19 cellular contexts compared by ENCODE assay signal in the genomic region with DNA sequence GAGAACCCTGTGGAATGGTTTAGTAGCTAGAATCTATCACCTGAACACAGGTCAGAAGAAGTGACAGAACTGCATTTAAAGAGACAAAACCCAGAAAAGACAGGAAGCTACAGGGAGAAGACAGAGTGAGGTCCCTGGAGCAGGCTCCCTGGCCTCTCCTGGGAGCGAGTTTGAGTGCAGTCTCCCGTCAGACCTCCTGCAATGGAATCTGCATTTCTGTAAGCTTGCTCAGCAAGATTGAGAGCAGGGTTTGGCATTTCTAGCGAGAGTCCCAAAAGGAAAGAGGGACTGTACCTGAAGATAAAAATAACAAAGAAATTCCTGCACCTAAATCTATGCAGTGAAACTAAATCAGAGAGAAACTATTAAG.
DNase-seq lines count a peak whose midpoint lies in the region; ATAC-seq lines count a peak whose summit lies in the region.
"Had no signal": no experiment of that assay in that cellular context is flagged by ENCODE, and none has a peak within 500 bp of the region (broad histone marks: within the 10 kb centered on the region; RNA-seq: fewer than 3 reads in every experiment).

No MANE protein-coding gene starts in this region.

- POLR2A ChIA-PET in CD8-positive, alpha-beta memory T cell (lab: Charles Lee), result no interaction called here
- POLR2A ChIA-PET in activated CD4-positive, alpha-beta memory T cell treated with anti-CD3 and anti-CD28 coated beads for 36 hours (lab: Charles Lee), result no interaction called here

- peaks cover 3 to 21% (median 7%) of the 10 kb centered on the region in 3 donors for H3K36me3 Mint-ChIP-seq in CD8-positive, alpha-beta memory T cell
- no peaks in the 10 kb centered on the region for H3K36me3 Mint-ChIP-seq in T-helper 17 cell (ENCODE audit: low read depth)
- H3K36me3 Mint-ChIP-seq in activated CD4-positive, alpha-beta memory T cell treated with anti-CD3 and anti-CD28 coated beads for 36 hours, result no peaks in the 10 kb centered on the region
- H3K36me3 Mint-ChIP-seq: CD14-positive monocyte had no signal

- no peaks in the 10 kb centered on the region for H3K36me3 ChIP-seq in CD8-positive, alpha-beta memory T cell (ENCODE audit: insufficient read depth, low read length)
- H3K36me3 ChIP-seq: HAP-1 had no signal

- H3K4me3 Mint-ChIP-seq in CD8-positive, alpha-beta memory T cell, result peak overlapping the region in 3 of 7 donors; percentile 13 to 62 (median 41)
- H3K4me3 Mint-ChIP-seq in T-helper 17 cell, result no peak overlapping the region
- H3K4me3 Mint-ChIP-seq in activated CD4-positive, alpha-beta memory T cell treated with anti-CD3 and anti-CD28 coated beads for 36 hours, result no peak overlapping the region
- H3K4me3 Mint-ChIP-seq: CD14-positive monocyte had no signal

- H3K27me3 Mint-ChIP-seq in CD8-positive, alpha-beta memory T cell, result peaks cover 0 to 2% of the 10 kb centered on the region in 2 donors
- no peaks in the 10 kb centered on the region for H3K27me3 Mint-ChIP-seq in T-helper 17 cell
- no peaks in the 10 kb centered on the region for H3K27me3 Mint-ChIP-seq in activated CD4-positive, alpha-beta memory T cell treated with anti-CD3 and anti-CD28 coated beads for 36 hours

- H3K27ac Mint-ChIP-seq in CD8-positive, alpha-beta memory T cell, result peak overlapping the region in 7 of 8 donors; percentile 54 to 90 (median 65)
- H3K27ac Mint-ChIP-seq in T-helper 17 cell, result peak overlapping the region; percentile 81
- no peak overlapping the region for H3K27ac Mint-ChIP-seq in activated CD4-positive, alpha-beta memory T cell treated with anti-CD3 and anti-CD28 coated beads for 36 hours
- H3K27ac Mint-ChIP-seq: CD14-positive monocyte had no signal

- H3K9me3 ChIP-seq in CD8-positive, alpha-beta memory T cell (ENCODE audit: low read length), result no peaks in the 10 kb centered on the region
- no peaks in the 10 kb centered on the region for H3K9me3 ChIP-seq in T-helper 17 cell (ENCODE audit: control insufficient read depth, low read length, poor library complexity, severe bottlenecking)
- H3K9me3 ChIP-seq: HAP-1 had no signal

- ATAC-seq in T-helper 17 cell, result no peak
- no peak for ATAC-seq in GM21515 (IDR thresholded peaks at IDR 0.05; ENCODE audit: unreplicated experiment)
- ATAC-seq: HepG2, Panc1, Right ventricle myocardium inferior had no signal

- peaks cover 15 to 26% (median 21%) of the 10 kb centered on the region in 3 donors for H3K4me1 Mint-ChIP-seq in CD8-positive, alpha-beta memory T cell
- peaks cover 29% of the 10 kb centered on the region for H3K4me1 Mint-ChIP-seq in T-helper 17 cell
- peaks cover 25% of the 10 kb centered on the region for H3K4me1 Mint-ChIP-seq in activated CD4-positive, alpha-beta memory T cell treated with anti-CD3 and anti-CD28 coated beads for 36 hours (ENCODE audit: low read depth)
- H3K4me1 Mint-ChIP-seq: CD14-positive monocyte had no signal

- DNase-seq in activated CD8-positive, alpha-beta memory T cell treated with anti-CD3 and anti-CD28 coated beads for 24 hours, result peak; percentile 11
- no peak for DNase-seq in activated CD8-positive, alpha-beta memory T cell treated with anti-CD3 and anti-CD28 coated beads, Interleukin-2, amount 50 U/mL, for 48 hours
- DNase-seq in CD8-positive, alpha-beta memory T cell, result no peak
- DNase-seq in T-helper 17 cell (no peak), islet precursor cell (peak; percentile 51), HuH-7 (ENCODE audit: low spot score) (no peak)
- no peak for DNase-seq in activated CD4-positive, alpha-beta memory T cell treated with anti-CD3 and anti-CD28 coated beads for 36 hours
- DNase-seq: DMS79 treated with DMSO at 0.1 percent for 48 hours, GDM1, MM.1S, NCI-H1105, NCI-H187, NCI-H446 had no signal

- H3K27ac ChIP-seq in CD8-positive, alpha-beta memory T cell (ENCODE audit: low read depth, low read length), result no peak overlapping the region

- H3K27me3 ChIP-seq in CD8-positive, alpha-beta memory T cell (ENCODE audit: insufficient read depth, low read length, poor library complexity, severe bottlenecking), result no peaks in the 10 kb centered on the region

- H3K4me1 ChIP-seq in CD8-positive, alpha-beta memory T cell (ENCODE audit: insufficient read depth, low read length), result peaks cover 17% of the 10 kb centered on the region
- H3K4me1 ChIP-seq: HAP-1 had no signal

- CTCF ChIA-PET in CD8-positive, alpha-beta memory T cell (lab: Charles Lee), result no interaction called here
- CTCF ChIA-PET in activated CD4-positive, alpha-beta memory T cell treated with anti-CD3 and anti-CD28 coated beads for 36 hours (lab: Charles Lee), result interaction anchor here (0.9 to 5.2 kb wide), 3 partner anchors 11 to 139 kb away, joined by 3 to 22 read pairs (median 3); no protein-coding TSS in a partner anchor

- no peak overlapping the region for H3K4me3 ChIP-seq in CD8-positive, alpha-beta memory T cell (ENCODE audit: low read length)
- H3K4me3 ChIP-seq: HAP-1 had no signal

- H3K9me3 Mint-ChIP-seq in CD8-positive, alpha-beta memory T cell, result peaks cover 0 to 7% (median 3%) of the 10 kb centered on the region in 5 donors
- no peaks in the 10 kb centered on the region for H3K9me3 Mint-ChIP-seq in activated CD4-positive, alpha-beta memory T cell treated with anti-CD3 and anti-CD28 coated beads for 36 hours

- intact Hi-C loops in activated CD4-positive, alpha-beta memory T cell treated with anti-CD3 and anti-CD28 coated beads for 36 hours (cut with micrococcal nuclease), result no loop called here

Comparison
In these comparisons a context has a peak if more than half of its experiments do, and no peak if none do; other contexts are left out.
1. DNase-seq: peak in activated CD8-positive, alpha-beta memory T cell treated with anti-CD3 and anti-CD28 coated beads for 24 hours (single experiment) and islet precursor cell (single experiment); none in activated CD8-positive, alpha-beta memory T cell treated with anti-CD3 and anti-CD28 coated beads, Interleukin-2, amount 50 U/mL, for 48 hours (single experiment), CD8-positive, alpha-beta memory T cell (0 of 5), T-helper 17 cell (0 of 3), HuH-7 (single experiment) and activated CD4-positive, alpha-beta memory T cell treated with anti-CD3 and anti-CD28 coated beads for 36 hours (single experiment).